ENCODE assay signal across 11 cellular contexts in genomic region chr11:11988099-11988651, GRCh38. TPM values are rescaled to one million over a fixed set of nuclear protein-coding genes. Genes with fewer than 3 reads are reported as not detected.
DNase-seq lines count a peak whose midpoint lies in the region; ATAC-seq and TF ChIP-seq lines count a peak whose summit lies in the region.
"Had no signal": no experiment of that assay in that cellular context is flagged by ENCODE, and none has a peak within 500 bp of the region (broad histone marks: within the 10 kb centered on the region; RNA-seq: fewer than 3 reads in every experiment).

No MANE protein-coding gene starts in this region.

- POLR2A ChIA-PET in BJ (lab: Charles Lee) (no interaction called here), OCI-LY7 (lab: Charles Lee) (no interaction called here)
- POLR2A ChIA-PET in activated CD4-positive, alpha-beta memory T cell treated with anti-CD3 and anti-CD28 coated beads, Interleukin-2, amount 10 ng/mL, durations not matched to agents 7 days and 5 days (lab: Charles Lee), result no interaction called here

- BruUV-seq in OCI-LY7 (replicated peaks; lab: Mats Ljungman, UMichigan), result no TSS peak

- no peaks in the 10 kb centered on the region for H3K4me1 ChIP-seq in OCI-LY7 (ENCODE audit: insufficient read depth, low read length, poor library complexity, severe bottlenecking)

- no peaks in the 10 kb centered on the region for H3K9me3 Mint-ChIP-seq in effector memory CD8-positive, alpha-beta T cell
- no peaks in the 10 kb centered on the region for H3K9me3 Mint-ChIP-seq in neural crest cell
- H3K9me3 Mint-ChIP-seq in activated CD4-positive, alpha-beta memory T cell treated with anti-CD3 and anti-CD28 coated beads, Interleukin-2, amount 10 ng/mL, durations not matched to agents 7 days and 5 days, result no peaks in the 10 kb centered on the region
- H3K9me3 Mint-ChIP-seq: activated naive CD4-positive, alpha-beta T cell treated with anti-CD3 and anti-CD28 coated beads, Interleukin-2, amount 50 U/mL, for 24 hours had no signal

- H3K9me3 ChIP-seq in OCI-LY7 (ENCODE audit: low read length), result no peaks in the 10 kb centered on the region
- H3K9me3 ChIP-seq: tibial artery had no signal

- ATAC-seq in effector memory CD8-positive, alpha-beta T cell (replicated peaks), result no peak
- ATAC-seq in HG03457 (IDR thresholded peaks at IDR 0.05; ENCODE audit: unreplicated experiment), result no peak

- CTCF ChIA-PET in BJ (lab: Yijun Ruan, JAX) (interaction anchor here (0.6 to 1.8 kb wide), 7 partner anchors 10 to 96 kb away, joined by 3 to 6 read pairs (median 4); no protein-coding TSS in a partner anchor), OCI-LY7 (lab: Charles Lee; ENCODE audit: unreplicated experiment) (no interaction called here)
- CTCF ChIA-PET in activated CD4-positive, alpha-beta memory T cell treated with anti-CD3 and anti-CD28 coated beads, Interleukin-2, amount 10 ng/mL, durations not matched to agents 7 days and 5 days (lab: Charles Lee), result interaction anchor here (0.9 to 1.6 kb wide), 2 partner anchors 17 to 79 kb away, joined by 3 read pairs; no protein-coding TSS in a partner anchor

- no peak overlapping the region for H3K27ac ChIP-seq in OCI-LY7 (ENCODE audit: low read depth, low read length, poor library complexity, severe bottlenecking)

- H3K4me1 Mint-ChIP-seq in effector memory CD8-positive, alpha-beta T cell (ENCODE audit: low read depth in 2 of 2), result peaks cover 9 to 18% of the 10 kb centered on the region in 2 donors
- H3K4me1 Mint-ChIP-seq in neural crest cell, result peaks cover 6% of the 10 kb centered on the region
- peaks cover 6% of the 10 kb centered on the region for H3K4me1 Mint-ChIP-seq in activated CD4-positive, alpha-beta memory T cell treated with anti-CD3 and anti-CD28 coated beads, Interleukin-2, amount 10 ng/mL, durations not matched to agents 7 days and 5 days
- H3K4me1 Mint-ChIP-seq: activated naive CD4-positive, alpha-beta T cell treated with anti-CD3 and anti-CD28 coated beads, Interleukin-2, amount 50 U/mL, for 24 hours had no signal

- H3K79me2 ChIP-seq in OCI-LY7 (ENCODE audit: insufficient read depth, low read depth, low read length), result no peaks in the 10 kb centered on the region

- peak overlapping the region; percentile 62 to 82 for H3K27ac Mint-ChIP-seq in effector memory CD8-positive, alpha-beta T cell
- no peak overlapping the region for H3K27ac Mint-ChIP-seq in neural crest cell (ENCODE audit: unreplicated experiment)
- H3K27ac Mint-ChIP-seq in activated CD4-positive, alpha-beta memory T cell treated with anti-CD3 and anti-CD28 coated beads, Interleukin-2, amount 10 ng/mL, durations not matched to agents 7 days and 5 days, result no peak overlapping the region
- H3K27ac Mint-ChIP-seq: activated naive CD4-positive, alpha-beta T cell treated with anti-CD3 and anti-CD28 coated beads, Interleukin-2, amount 50 U/mL, for 24 hours had no signal

- H3K9me2 ChIP-seq in OCI-LY7 (ENCODE audit: insufficient read depth, low read length), result no peaks in the 10 kb centered on the region

- H3K36me3 ChIP-seq in BJ (ENCODE audit: control insufficient read depth, insufficient read depth, low read length), result no peaks in the 10 kb centered on the region
- no peaks in the 10 kb centered on the region for H3K36me3 ChIP-seq in OCI-LY7 (ENCODE audit: insufficient read depth, low read length)
- H3K36me3 ChIP-seq: tibial artery had no signal

- peak overlapping the region; percentile 34; the same call in 1 of the 2 replicates for H2AFZ ChIP-seq in OCI-LY7 (ENCODE audit: low read length)

- intact Hi-C loops in OCI-LY7 (cut with micrococcal nuclease; ENCODE audit: unreplicated experiment), result no loop called here

- TF ChIP-seq CTCF in BJ (IDR thresholded peaks at IDR 0.05; ENCODE audit: insufficient read depth, low read depth, low read length), result no peak
- no peak; the same call in 1 of the 2 replicates for TF ChIP-seq CTCF in OCI-LY7 (conservative IDR thresholded peaks at IDR 0.05; ENCODE audit: low read length)
- TF ChIP-seq CTCF in neural crest cell (conservative IDR thresholded peaks at IDR 0.05), result peak; percentile 35

- no peak overlapping the region for H3K4me3 Mint-ChIP-seq in effector memory CD8-positive, alpha-beta T cell
- no peak overlapping the region for H3K4me3 Mint-ChIP-seq in neural crest cell
- no peak overlapping the region for H3K4me3 Mint-ChIP-seq in activated CD4-positive, alpha-beta memory T cell treated with anti-CD3 and anti-CD28 coated beads, Interleukin-2, amount 10 ng/mL, durations not matched to agents 7 days and 5 days
- H3K4me3 Mint-ChIP-seq: activated naive CD4-positive, alpha-beta T cell treated with anti-CD3 and anti-CD28 coated beads, Interleukin-2, amount 50 U/mL, for 24 hours had no signal

- no peaks in the 10 kb centered on the region for H3K36me3 Mint-ChIP-seq in effector memory CD8-positive, alpha-beta T cell (ENCODE audit: insufficient read depth)
- H3K36me3 Mint-ChIP-seq in neural crest cell (ENCODE audit: low read depth), result peaks cover 6% of the 10 kb centered on the region
- no peaks in the 10 kb centered on the region for H3K36me3 Mint-ChIP-seq in activated CD4-positive, alpha-beta memory T cell treated with anti-CD3 and anti-CD28 coated beads, Interleukin-2, amount 10 ng/mL, durations not matched to agents 7 days and 5 days (ENCODE audit: low read depth)

- no peak overlapping the region for H3K4me3 ChIP-seq in BJ (ENCODE audit: low read depth, low read length)
- no peak overlapping the region for H3K4me3 ChIP-seq in OCI-LY7 (ENCODE audit: low read depth, low read length, poor library complexity, severe bottlenecking)
- H3K4me3 ChIP-seq: tibial artery had no signal

- no peaks in the 10 kb centered on the region for H3K27me3 ChIP-seq in BJ (ENCODE audit: control insufficient read depth, insufficient read depth, low read length)
- H3K27me3 ChIP-seq: tibial artery had no signal

- DNase-seq in BJ (ENCODE audit: low read depth) (peak; percentile 58), OCI-LY7 (ENCODE audit: low spot score) (no peak), neural crest cell (ENCODE audit: low read depth, low spot score) (no peak), GF-D8 (lab: John Stamatoyannopoulos, UW) (no peak), NOMO-1 treated with dmso at 0.1 percent for 144 hours (lab: John Stamatoyannopoulos, UW; ENCODE audit: unreplicated experiment) (no peak)
- DNase-seq in effector memory CD8-positive, alpha-beta T cell, result no peak
- no peak for DNase-seq in activated CD4-positive, alpha-beta memory T cell treated with anti-CD3 and anti-CD28 coated beads, Interleukin-2, amount 10 ng/mL, durations not matched to agents 7 days and 5 days
- DNase-seq: NCI-H1105 treated with DMSO at 0.1 percent for 48 hours, tibial artery had no signal

- H4K20me1 ChIP-seq in OCI-LY7 (ENCODE audit: insufficient read depth, low read length), result no peaks in the 10 kb centered on the region

- H3K27me3 Mint-ChIP-seq in effector memory CD8-positive, alpha-beta T cell, result peaks cover 5 to 7% of the 10 kb centered on the region in 2 donors
- no peaks in the 10 kb centered on the region for H3K27me3 Mint-ChIP-seq in neural crest cell (ENCODE audit: low read depth)
- peaks cover 17% of the 10 kb centered on the region for H3K27me3 Mint-ChIP-seq in activated CD4-positive, alpha-beta memory T cell treated with anti-CD3 and anti-CD28 coated beads, Interleukin-2, amount 10 ng/mL, durations not matched to agents 7 days and 5 days

- no peak overlapping the region for H3K4me2 ChIP-seq in OCI-LY7 (ENCODE audit: low read length)

RNA-seq across cellular contexts. Expression of gene DKK3, which starts 20.3 kb away (rescaled TPM):
- 1,093 and 1,276 TPM in 2 replicates for polyA plus RNA-seq in BJ (2011; rRNA removed)
- polyA minus RNA-seq in BJ (2011; rRNA and poly(A)+ RNA removed), result 248 and 273 TPM in 2 replicates
- total RNA-seq in OCI-LY7 (2014; rRNA removed; shearing (Covaris generic)), result not detected in 2 replicates
- total RNA-seq in OCI-LY7 (2022) (not detected in 2 replicates), neural crest cell (17.6 and 21.0 TPM in 2 replicates)
- not detected for total RNA-seq in activated CD4-positive, alpha-beta memory T cell treated with anti-CD3 and anti-CD28 coated beads, Interleukin-2, amount 10 ng/mL, durations not matched to agents 7 days and 5 days

Comparison
In these comparisons a context has a peak if more than half of its experiments do, and no peak if none do; other contexts are left out.
1. H3K27ac Mint-ChIP-seq: peak in effector memory CD8-positive, alpha-beta T cell (2 of 2); none in neural crest cell (single experiment) and activated CD4-positive, alpha-beta memory T cell treated with anti-CD3 and anti-CD28 coated beads, Interleukin-2, amount 10 ng/mL, durations not matched to agents 7 days and 5 days (single experiment).
2. RNA of gene DKK3, which starts 20.3 kb away (total RNA-seq): 17.6 to 21.0 TPM in neural crest cell; not detected in OCI-LY7 and not detected in activated CD4-positive, alpha-beta memory T cell treated with anti-CD3 and anti-CD28 coated beads, Interleukin-2, amount 10 ng/mL, durations not matched to agents 7 days and 5 days; every median in the first group is over 10 times any median in the second.